Comparison of ENCODE assay signal across 7 cellular contexts in genomic region chr17:80146121-80147034, GRCh38. TPM values are rescaled to one million over a fixed set of nuclear protein-coding genes. Genes with fewer than 3 reads are reported as not detected.
DNase-seq lines count a peak whose midpoint lies in the region; ATAC-seq and TF ChIP-seq lines count a peak whose summit lies in the region.

No MANE protein-coding gene starts in this region.

- peaks cover 32% of the 10 kb centered on the region for H3K4me1 ChIP-seq in neural progenitor cell

- intact Hi-C loops in activated CD4-positive, alpha-beta memory T cell treated with anti-CD3 and anti-CD28 coated beads for 36 hours (cut with micrococcal nuclease) = loop anchor here (1.0 to 10.0 kb wide), 4 partner anchors 46 to 268 kb away; partner anchors contain the start of gene GAA

- H3K4me3 Mint-ChIP-seq in activated CD4-positive, alpha-beta memory T cell treated with anti-CD3 and anti-CD28 coated beads for 36 hours = peak overlapping the region; percentile 94
- H3K4me3 Mint-ChIP-seq in neural progenitor cell = peak overlapping the region; percentile 99

- peaks cover 2% of the 10 kb centered on the region for H3K36me3 ChIP-seq in neural progenitor cell

- peaks cover 22% of the 10 kb centered on the region for H3F3A ChIP-seq in neural progenitor cell (ENCODE audit: low read depth)

- peak overlapping the region; percentile 93 for H3K4me2 ChIP-seq in neural progenitor cell

- H3K4me1 Mint-ChIP-seq in activated CD4-positive, alpha-beta memory T cell treated with anti-CD3 and anti-CD28 coated beads for 36 hours (ENCODE audit: low read depth) = peaks cover 31% of the 10 kb centered on the region
- peaks cover 49% of the 10 kb centered on the region for H3K4me1 Mint-ChIP-seq in neural progenitor cell

- H3K4me3 ChIP-seq in GM12865 (ENCODE audit: low read depth, low read length) (peak overlapping the region; percentile 76), neural progenitor cell (peak overlapping the region; percentile 90)

- no peaks in the 10 kb centered on the region for H3K9me3 Mint-ChIP-seq in activated CD4-positive, alpha-beta memory T cell treated with anti-CD3 and anti-CD28 coated beads for 36 hours
- H3K9me3 Mint-ChIP-seq in neural progenitor cell = no peaks in the 10 kb centered on the region

- H2AFZ ChIP-seq in neural progenitor cell (replicated peaks) = peak overlapping the region; percentile 5

- no peak overlapping the region for H3K27ac ChIP-seq in neural progenitor cell

- CTCF ChIA-PET in activated CD4-positive, alpha-beta memory T cell treated with anti-CD3 and anti-CD28 coated beads for 36 hours (lab: Charles Lee) = interaction anchor here (0.9 to 1.7 kb wide), 3 partner anchors 45 to 63 kb away, joined by 3 to 17 read pairs (median 4); partner anchors contain the start of gene GAA

- peaks cover 33% of the 10 kb centered on the region for H3K36me3 Mint-ChIP-seq in activated CD4-positive, alpha-beta memory T cell treated with anti-CD3 and anti-CD28 coated beads for 36 hours
- H3K36me3 Mint-ChIP-seq in neural progenitor cell = peaks cover 12% of the 10 kb centered on the region

- peak overlapping the region; percentile 93 for H3K27ac Mint-ChIP-seq in activated CD4-positive, alpha-beta memory T cell treated with anti-CD3 and anti-CD28 coated beads for 36 hours
- H3K27ac Mint-ChIP-seq in neural progenitor cell = peak overlapping the region; percentile 31

- DNase-seq in GM12865 (ENCODE audit: low read depth) (peak; percentile 46), Kasumi-1 (lab: John Stamatoyannopoulos, UW) (peak; percentile 60 to 69), fibroblast of peridontal ligament (ENCODE audit: extremely low read depth) (peak; percentile 38), neural progenitor cell (ENCODE audit: low spot score) (peak; percentile 75), NCI-H510A (lab: John Stamatoyannopoulos, UW) (no peak)
- DNase-seq in activated CD4-positive, alpha-beta memory T cell treated with anti-CD3 and anti-CD28 coated beads for 36 hours = peak; percentile 23

- H3K79me2 ChIP-seq in neural progenitor cell (ENCODE audit: low read depth) = peaks cover 69% of the 10 kb centered on the region

- H3K27me3 ChIP-seq in neural progenitor cell = no peaks in the 10 kb centered on the region

- peak; percentile 12 for ATAC-seq in GM21717 (IDR thresholded peaks at IDR 0.05; ENCODE audit: unreplicated experiment)

- TF ChIP-seq CTCF in GM12865 (IDR thresholded peaks at IDR 0.05; ENCODE audit: insufficient read depth, low read depth, low read length, missing control alignments) (no peak), neural progenitor cell (IDR thresholded peaks at IDR 0.05) (no peak)

- H4K20me1 ChIP-seq in neural progenitor cell (ENCODE audit: low read depth) = peaks cover 50% of the 10 kb centered on the region

- H3K9me3 ChIP-seq in neural progenitor cell (ENCODE audit: low read depth) = no peaks in the 10 kb centered on the region

- no peaks in the 10 kb centered on the region for H3K27me3 Mint-ChIP-seq in activated CD4-positive, alpha-beta memory T cell treated with anti-CD3 and anti-CD28 coated beads for 36 hours
- H3K27me3 Mint-ChIP-seq in neural progenitor cell (ENCODE audit: insufficient read depth, low read depth) = peaks cover 4% of the 10 kb centered on the region

- peak overlapping the region; percentile 81 for H3K9ac ChIP-seq in neural progenitor cell

- POLR2A ChIA-PET in activated CD4-positive, alpha-beta memory T cell treated with anti-CD3 and anti-CD28 coated beads for 36 hours (lab: Charles Lee) = interaction anchor here (1.0 to 1.5 kb wide), 4 partner anchors 13 to 126 kb away, joined by 3 to 8 read pairs (median 4); partner anchors contain the start of gene GAA

RNA-seq across cellular contexts. Expression of gene EIF4A3, which starts 0.6 kb away (rescaled TPM):
- 100 to 1,000 TPM; 111 to 115 TPM for total RNA-seq in activated CD4-positive, alpha-beta memory T cell treated with anti-CD3 and anti-CD28 coated beads for 36 hours
- 89.3 and 102 TPM in 2 replicates for total RNA-seq in neural progenitor cell (ENCODE audit: low replicate concordance)

RNA-seq across cellular contexts. Expression of gene CARD14, which starts 23.5 kb away (rescaled TPM):
- total RNA-seq in activated CD4-positive, alpha-beta memory T cell treated with anti-CD3 and anti-CD28 coated beads for 36 hours = not detected
- 0.56 and 0.60 TPM in 2 replicates for total RNA-seq in neural progenitor cell (ENCODE audit: low replicate concordance)

RNA-seq across cellular contexts. Expression of gene GAA, which starts 45.0 kb away (rescaled TPM):
- total RNA-seq in activated CD4-positive, alpha-beta memory T cell treated with anti-CD3 and anti-CD28 coated beads for 36 hours = 10 to 100 TPM; 28.0 to 29.6 TPM
- total RNA-seq in neural progenitor cell (ENCODE audit: low replicate concordance) = 15.2 and 78.3 TPM in 2 replicates
